16 cellular contexts compared by ENCODE assay signal in the genomic region with DNA sequence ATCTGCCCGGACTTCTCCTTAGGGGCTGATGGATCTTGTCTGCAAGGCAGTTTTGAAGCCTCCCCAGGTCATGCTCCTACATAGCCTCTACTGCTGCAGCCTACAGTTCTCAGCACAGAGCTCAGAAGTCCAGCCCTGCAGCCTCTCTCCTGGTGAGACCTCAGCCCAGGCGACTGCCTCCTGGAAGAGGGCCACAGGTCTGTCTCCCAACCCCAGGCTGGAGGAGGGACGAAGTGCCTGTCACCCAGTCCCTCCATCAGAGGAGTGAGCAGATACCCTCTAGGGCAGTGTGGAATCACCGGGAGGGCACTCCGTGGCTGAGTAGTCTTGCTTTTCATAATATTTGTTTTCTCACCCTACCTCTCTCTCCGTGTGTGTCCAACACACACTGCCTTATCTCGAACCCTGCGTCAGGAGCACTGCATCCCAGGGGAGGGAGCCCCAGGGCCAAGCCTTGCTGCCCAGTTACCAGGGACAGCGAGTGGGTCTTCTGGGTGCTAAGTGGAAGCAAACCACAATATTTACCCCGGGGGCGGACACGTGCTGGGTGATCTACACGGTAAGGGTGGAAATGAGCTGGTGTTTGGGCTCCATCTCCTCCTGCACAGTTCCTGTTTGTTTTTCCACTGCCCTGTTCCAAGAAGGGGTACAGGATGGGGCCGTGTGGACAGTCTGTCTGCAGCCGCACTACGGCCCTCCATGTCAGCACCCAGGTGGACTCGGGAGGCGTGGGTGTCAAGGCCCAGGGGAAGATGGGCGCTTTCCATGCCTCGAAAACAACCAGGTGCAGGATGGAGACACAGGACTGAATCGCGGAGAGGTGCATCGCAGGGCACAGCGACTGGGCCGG.
DNase-seq lines count a peak whose midpoint lies in the region; ATAC-seq, FAIRE-seq and TF ChIP-seq lines count a peak whose summit lies in the region.
"Had no signal": no experiment of that assay in that cellular context is flagged by ENCODE, and none has a peak within 500 bp of the region (broad histone marks: within the 10 kb centered on the region; RNA-seq: fewer than 3 reads in every experiment).

No MANE protein-coding gene starts in this region.

- intact Hi-C loops in stomach (cut with DNase I; ENCODE audit: low total_unique reads) = no loop called here
- intact Hi-C loops in activated CD4-positive, alpha-beta T cell treated with anti-CD3 and anti-CD28 coated beads, Interleukin-2, amount 10 ng/mL, durations not matched to agents 24 days and 14 days (cut with micrococcal nuclease) = no loop called here

- no peak overlapping the region for H3K4me3 Mint-ChIP-seq in activated CD4-positive, alpha-beta T cell treated with anti-CD3 and anti-CD28 coated beads, Interleukin-2, amount 10 ng/mL, durations not matched to agents 24 days and 14 days
- H3K4me3 Mint-ChIP-seq: activated T-cell treated with anti-CD3 and anti-CD28 coated beads, Interleukin-2, amount 50 U/mL, for 4 hours had no signal

- no peaks in the 10 kb centered on the region for H3K9me3 Mint-ChIP-seq in activated CD4-positive, alpha-beta T cell treated with anti-CD3 and anti-CD28 coated beads, Interleukin-2, amount 10 ng/mL, durations not matched to agents 24 days and 14 days
- H3K9me3 Mint-ChIP-seq: activated T-cell treated with anti-CD3 and anti-CD28 coated beads, Interleukin-2, amount 50 U/mL, for 4 hours; CD4-positive, alpha-beta memory T cell had no signal

- H3K36me3 ChIP-seq in bronchial epithelial cell (ENCODE audit: control insufficient read depth, insufficient read depth, low read length) (no peaks in the 10 kb centered on the region), stomach (no peaks in the 10 kb centered on the region)

- ATAC-seq in left lobe of liver = peak; percentile 27

- no peaks in the 10 kb centered on the region for H3K4me1 Mint-ChIP-seq in activated CD4-positive, alpha-beta T cell treated with anti-CD3 and anti-CD28 coated beads, Interleukin-2, amount 10 ng/mL, durations not matched to agents 24 days and 14 days

- H3K27ac Mint-ChIP-seq in activated CD4-positive, alpha-beta T cell treated with anti-CD3 and anti-CD28 coated beads, Interleukin-2, amount 10 ng/mL, durations not matched to agents 24 days and 14 days = no peak overlapping the region
- H3K27ac Mint-ChIP-seq: CD4-positive, alpha-beta memory T cell had no signal

- H3K4me1 ChIP-seq in stomach = peaks cover 13 to 19% (median 14%) of the 10 kb centered on the region in 4 donors

- peak overlapping the region; percentile 26 for H3K4me3 ChIP-seq in bronchial epithelial cell (ENCODE audit: low read depth, low read length)
- H3K4me3 ChIP-seq in stomach = peak overlapping the region; percentile 39 to 45 (median 40)

- no peak for TF ChIP-seq POLR2A in stomach (IDR thresholded peaks at IDR 0.05)

- no peak for TF ChIP-seq CTCF in bronchial epithelial cell (IDR thresholded peaks at IDR 0.05; ENCODE audit: insufficient read depth, low read length, severe bottlenecking)
- no peak for TF ChIP-seq CTCF in stomach (IDR thresholded peaks at IDR 0.05)

- DNase-seq in DMS53 (lab: John Stamatoyannopoulos, UW) = peak; percentile 27
- DNase-seq in DMS53 treated with DMSO at 0.1 percent for 48 hours (lab: John Stamatoyannopoulos, UW; ENCODE audit: unreplicated experiment) = no peak
- DNase-seq in bronchial epithelial cell (ENCODE audit: low read depth) = no peak
- no peak for DNase-seq in left lobe of liver (ENCODE audit: low spot score)
- peak; percentile 30 for DNase-seq in stomach
- DNase-seq in activated CD4-positive, alpha-beta T cell treated with anti-CD3 and anti-CD28 coated beads, Interleukin-2, amount 10 ng/mL, durations not matched to agents 24 days and 14 days = no peak
- DNase-seq in activated naive CD4-positive, alpha-beta T cell treated with anti-CD3 and anti-CD28 coated beads, Interleukin-2, amount 50 U/mL, for 16 hours = no peak
- no peak for DNase-seq in frontal cortex (ENCODE audit: low spot score in 2 of 2)
- DNase-seq: 8988T; activated CD4-positive, alpha-beta T cell treated with anti-CD3 and anti-CD28 coated beads for 1 hour; activated T-cell treated with anti-CD3 and anti-CD28 coated beads, Interleukin-2, amount 50 U/mL, for 4 hours; amniotic stem cell; CD4-positive, alpha-beta memory T cell; dermis blood vessel endothelial cell; OCI-M1; T-helper 1 cell had no signal

- no peak for TF ChIP-seq EP300 in stomach (IDR thresholded peaks at IDR 0.05)

- 19 to 38% (median 25%) methylated on average over 13 to 25 of the region's 25 CpGs for whole genome bisulfite sequencing in stomach, 5 donors

- H3K9me3 ChIP-seq in stomach = no peaks in the 10 kb centered on the region

- no peaks in the 10 kb centered on the region for H3K36me3 Mint-ChIP-seq in activated CD4-positive, alpha-beta T cell treated with anti-CD3 and anti-CD28 coated beads, Interleukin-2, amount 10 ng/mL, durations not matched to agents 24 days and 14 days (ENCODE audit: low read depth)
- H3K36me3 Mint-ChIP-seq: CD4-positive, alpha-beta memory T cell had no signal

- H3K27me3 ChIP-seq in bronchial epithelial cell (ENCODE audit: control insufficient read depth, insufficient read depth, low read length) (no peaks in the 10 kb centered on the region), stomach (peaks cover 5 to 35% (median 18%) of the 10 kb centered on the region in 3 donors)

- FAIRE-seq in bronchial epithelial cell (lab: Jason Lieb, UNC) (no peak), frontal cortex (lab: Jason Lieb, UNC) (no peak)

- H3K27ac ChIP-seq in stomach = peak overlapping the region in 4 of 5 donors; percentile 1 to 64 (median 38)

- H3K27me3 Mint-ChIP-seq in activated CD4-positive, alpha-beta T cell treated with anti-CD3 and anti-CD28 coated beads, Interleukin-2, amount 10 ng/mL, durations not matched to agents 24 days and 14 days = peaks cover 24% of the 10 kb centered on the region

Comparison
In these comparisons a context has a peak if more than half of its experiments do, and no peak if none do; other contexts are left out.
1. DNase-seq: peak in DMS53 (single experiment) and stomach (single experiment); none in DMS53 treated with DMSO at 0.1 percent for 48 hours (single experiment), bronchial epithelial cell (single experiment), left lobe of liver (single experiment), activated CD4-positive, alpha-beta T cell treated with anti-CD3 and anti-CD28 coated beads, Interleukin-2, amount 10 ng/mL, durations not matched to agents 24 days and 14 days (single experiment), activated naive CD4-positive, alpha-beta T cell treated with anti-CD3 and anti-CD28 coated beads, Interleukin-2, amount 50 U/mL, for 16 hours (single experiment) and frontal cortex (0 of 2).